25 cellular contexts compared by ENCODE assay signal in genomic region chrX:50615570-50616158, GRCh38.
"Had no signal": no experiment of that assay in that cellular context is flagged by ENCODE, and none has a peak within 500 bp of the region (broad histone marks: within the 10 kb centered on the region; RNA-seq: fewer than 3 reads in every experiment).

No MANE protein-coding gene starts in this region.

- H3K36me3 ChIP-seq: esophagus muscularis mucosa, right lobe of liver, thoracic aorta, uterus had no signal

- ATAC-seq: activated CD8-positive, alpha-beta memory T cell treated with anti-CD3 and anti-CD28 coated beads, Interleukin-2, amount 10 ng/mL, durations not matched to agents 7 days and 5 days; activated CD8-positive, alpha-beta T cell treated with anti-CD3 and anti-CD28 coated beads, Interleukin-2, amount 10 ng/mL, durations not matched to agents 7 days and 5 days; activated naive CD8-positive, alpha-beta T cell treated with anti-CD3 and anti-CD28 coated beads, Interleukin-2, amount 50 U/mL, for 24 hours; foreskin keratinocyte; heart right ventricle; left ventricle myocardium superior; right lobe of liver; stimulated activated effector memory CD8-positive, alpha-beta T cell treated with anti-CD3 and anti-CD28 coated beads, Interleukin-12 subunit alpha, Interleukin-12 subunit beta, amount 100 ng/mL, for 72 hours had no signal

- H3K4me1 Mint-ChIP-seq: activated CD8-positive, alpha-beta memory T cell treated with anti-CD3 and anti-CD28 coated beads, Interleukin-2, amount 10 ng/mL, durations not matched to agents 7 days and 5 days; activated naive CD4-positive, alpha-beta T cell treated with anti-CD3 and anti-CD28 coated beads, Interleukin-2, amount 50 U/mL, for 24 hours; activated naive CD8-positive, alpha-beta T cell treated with anti-CD3 and anti-CD28 coated beads, Interleukin-2, amount 50 U/mL, for 24 hours; central memory CD8-positive, alpha-beta T cell; nephron; stimulated activated effector memory CD8-positive, alpha-beta T cell treated with anti-CD3 and anti-CD28 coated beads, Interleukin-12 subunit alpha, Interleukin-12 subunit beta, amount 100 ng/mL, for 72 hours had no signal

- H3K36me3 Mint-ChIP-seq: activated CD8-positive, alpha-beta memory T cell treated with anti-CD3 and anti-CD28 coated beads, Interleukin-2, amount 10 ng/mL, durations not matched to agents 7 days and 5 days; activated naive CD4-positive, alpha-beta T cell treated with anti-CD3 and anti-CD28 coated beads, Interleukin-2, amount 50 U/mL, for 24 hours; stimulated activated effector memory CD8-positive, alpha-beta T cell treated with anti-CD3 and anti-CD28 coated beads, Interleukin-12 subunit alpha, Interleukin-12 subunit beta, amount 100 ng/mL, for 72 hours; type B pancreatic cell had no signal

- H3K9me3 Mint-ChIP-seq: activated naive CD4-positive, alpha-beta T cell treated with anti-CD3 and anti-CD28 coated beads, Interleukin-2, amount 50 U/mL, for 24 hours; activated naive CD8-positive, alpha-beta T cell treated with anti-CD3 and anti-CD28 coated beads, Interleukin-2, amount 50 U/mL, for 24 hours; activated T-helper 2 cell treated with anti-CD3 and anti-CD28 coated beads, Interferon-gamma antibody, Interleukin-2, Interleukin-4, amounts not matched to agents 10 μg/mL and 5 μg/mL and 100 μg/mL, durations not matched to agents 14 hours and 24 hours and 36 hours; central memory CD8-positive, alpha-beta T cell; nephron; stimulated activated effector memory CD8-positive, alpha-beta T cell treated with anti-CD3 and anti-CD28 coated beads, Interleukin-12 subunit alpha, Interleukin-12 subunit beta, amount 100 ng/mL, for 72 hours; stimulated activated naive CD8-positive, alpha-beta T cell treated with anti-CD3 and anti-CD28 coated beads, Interleukin-15, Interleukin-2, amounts not matched to agents 100 ng/mL and 50 ng/mL, for 24 hours; type B pancreatic cell had no signal

- DNase-seq: activated CD4-positive, alpha-beta T cell treated with anti-CD3 and anti-CD28 coated beads for 1 hour; activated CD8-positive, alpha-beta memory T cell treated with anti-CD3 and anti-CD28 coated beads, Interleukin-2, amount 10 ng/mL, durations not matched to agents 7 days and 5 days; activated CD8-positive, alpha-beta T cell treated with anti-CD3 and anti-CD28 coated beads, Interleukin-2, amount 10 ng/mL, durations not matched to agents 7 days and 5 days; activated naive CD8-positive, alpha-beta T cell treated with anti-CD3 and anti-CD28 coated beads, Interleukin-2, amount 50 U/mL, for 24 hours; activated T-cell treated with anti-CD3 and anti-CD28 coated beads, Interleukin-2, amount 50 U/mL, for 48 hours; amygdala; foreskin keratinocyte; heart right ventricle; islet precursor cell; left ventricle myocardium superior; right lobe of liver; stimulated activated CD4-positive, alpha-beta T cell treated with anti-CD3 and anti-CD28 coated beads, Interleukin-4, amount 100 ng/mL, for 24 hours; T-helper 2 cell; uterus had no signal

- H3K27ac ChIP-seq: esophagus muscularis mucosa, foreskin keratinocyte, heart right ventricle, right lobe of liver, thoracic aorta, uterus had no signal

- H3K27ac Mint-ChIP-seq: activated CD8-positive, alpha-beta memory T cell treated with anti-CD3 and anti-CD28 coated beads, Interleukin-2, amount 10 ng/mL, durations not matched to agents 7 days and 5 days; activated CD8-positive, alpha-beta T cell treated with anti-CD3 and anti-CD28 coated beads, Interleukin-2, amount 10 ng/mL, durations not matched to agents 7 days and 5 days; activated naive CD4-positive, alpha-beta T cell treated with anti-CD3 and anti-CD28 coated beads, Interleukin-2, amount 50 U/mL, for 24 hours; activated naive CD8-positive, alpha-beta T cell treated with anti-CD3 and anti-CD28 coated beads, Interleukin-2, amount 50 U/mL, for 24 hours; activated T-helper 2 cell treated with anti-CD3 and anti-CD28 coated beads, Interferon-gamma antibody, Interleukin-2, Interleukin-4, amounts not matched to agents 10 μg/mL and 5 μg/mL and 100 μg/mL, durations not matched to agents 14 hours and 24 hours and 36 hours; dendritic cell treated with granulocyte-macrophage colony-stimulating factor and Interleukin-4, amounts not matched to agents 40 ng/mL and 50 ng/mL, for 4 days; nephron; stimulated activated effector memory CD8-positive, alpha-beta T cell treated with anti-CD3 and anti-CD28 coated beads, Interleukin-12 subunit alpha, Interleukin-12 subunit beta, amount 100 ng/mL, for 72 hours; stimulated activated naive CD8-positive, alpha-beta T cell treated with anti-CD3 and anti-CD28 coated beads, Interleukin-15, Interleukin-2, amounts not matched to agents 100 ng/mL and 50 ng/mL, for 24 hours; type B pancreatic cell had no signal

- H3K4me3 ChIP-seq: esophagus muscularis mucosa, heart right ventricle, right lobe of liver, thoracic aorta, uterus had no signal

- FAIRE-seq: bronchial epithelial cell had no signal

- H3K4me1 ChIP-seq: esophagus muscularis mucosa, right lobe of liver, uterus had no signal

- H3K27me3 ChIP-seq: esophagus muscularis mucosa, foreskin keratinocyte, uterus had no signal

- H3K27me3 Mint-ChIP-seq: activated naive CD8-positive, alpha-beta T cell treated with anti-CD3 and anti-CD28 coated beads, Interleukin-2, amount 50 U/mL, for 24 hours; dendritic cell treated with granulocyte-macrophage colony-stimulating factor and Interleukin-4, amounts not matched to agents 40 ng/mL and 50 ng/mL, for 4 days; type B pancreatic cell had no signal

- H3K4me3 Mint-ChIP-seq: activated CD8-positive, alpha-beta memory T cell treated with anti-CD3 and anti-CD28 coated beads, Interleukin-2, amount 10 ng/mL, durations not matched to agents 7 days and 5 days; activated CD8-positive, alpha-beta T cell treated with anti-CD3 and anti-CD28 coated beads, Interleukin-2, amount 10 ng/mL, durations not matched to agents 7 days and 5 days; activated naive CD4-positive, alpha-beta T cell treated with anti-CD3 and anti-CD28 coated beads, Interleukin-2, amount 50 U/mL, for 24 hours; activated naive CD8-positive, alpha-beta T cell treated with anti-CD3 and anti-CD28 coated beads, Interleukin-2, amount 50 U/mL, for 24 hours; central memory CD8-positive, alpha-beta T cell; dendritic cell treated with granulocyte-macrophage colony-stimulating factor and Interleukin-4, amounts not matched to agents 40 ng/mL and 50 ng/mL, for 4 days; nephron; stimulated activated effector memory CD8-positive, alpha-beta T cell treated with anti-CD3 and anti-CD28 coated beads, Interleukin-12 subunit alpha, Interleukin-12 subunit beta, amount 100 ng/mL, for 72 hours; stimulated activated naive CD8-positive, alpha-beta T cell treated with anti-CD3 and anti-CD28 coated beads, Interleukin-15, Interleukin-2, amounts not matched to agents 100 ng/mL and 50 ng/mL, for 24 hours; type B pancreatic cell had no signal

- H3K9me3 ChIP-seq: esophagus muscularis mucosa, heart right ventricle, right lobe of liver, thoracic aorta, uterus had no signal
